Comparison of ENCODE assay signal across 12 cellular contexts in genomic region chr20:41214666-41215065, GRCh38.
A peak's percentile ranks its signal among the peaks of the same experiment; 100 is the strongest.
DNase-seq lines count a peak whose midpoint lies in the region; ATAC-seq and TF ChIP-seq lines count a peak whose summit lies in the region.
"Had no signal": no experiment of that assay in that cellular context is flagged by ENCODE, and none has a peak within 500 bp of the region (broad histone marks: within the 10 kb centered on the region; RNA-seq: fewer than 3 reads in every experiment).

No MANE protein-coding gene starts in this region.

- ATAC-seq in RWPE2 (ENCODE audit: low read depth) (peak; percentile 13; the same call in 1 of the 3 replicates), foreskin keratinocyte (no peak), GM18870 (IDR thresholded peaks at IDR 0.05; ENCODE audit: unreplicated experiment) (no peak)
- ATAC-seq: GM23338 had no signal

- DNase-seq in RWPE2 (ENCODE audit: low spot score) (no peak), dorsolateral prefrontal cortex (no peak), foreskin keratinocyte (peak; percentile 59 to 78), NCI-H2196 treated with DMSO at 0.1 percent for 48 hours (lab: John Stamatoyannopoulos, UW; ENCODE audit: unreplicated experiment) (no peak)
- DNase-seq in activated T-cell treated with anti-CD3 and anti-CD28 coated beads, Interleukin-2, amount 50 U/mL, for 48 hours, result no peak
- DNase-seq: ACHN; BE2C; Caco-2; CD4-positive, CD25-positive, alpha-beta regulatory T cell; HCEC 1CT had no signal

- H3K36me3 ChIP-seq in RWPE2 (ENCODE audit: low read depth), result peaks cover 5% of the 10 kb centered on the region
- H3K36me3 ChIP-seq: BE2C had no signal

- H3K27ac ChIP-seq in RWPE2 (ENCODE audit: poor library complexity, severe bottlenecking) (no peak overlapping the region), dorsolateral prefrontal cortex (peak overlapping the region in 49 of 59 donors; percentile 21 to 88 (median 75)), foreskin keratinocyte (no peak overlapping the region)

- H3K27me3 ChIP-seq in RWPE2 (ENCODE audit: insufficient read depth, poor library complexity, severe bottlenecking), result no peaks in the 10 kb centered on the region
- H3K27me3 ChIP-seq in dorsolateral prefrontal cortex, result no peaks in the 10 kb centered on the region
- no peaks in the 10 kb centered on the region for H3K27me3 ChIP-seq in foreskin keratinocyte
- H3K27me3 ChIP-seq: BE2C had no signal

- no peak for TF ChIP-seq CTCF in RWPE2 (IDR thresholded peaks at IDR 0.05; ENCODE audit: poor library complexity, severe bottlenecking)
- no peak for TF ChIP-seq CTCF in dorsolateral prefrontal cortex (IDR thresholded peaks at IDR 0.05 in 54 of 56, conservative IDR thresholded peaks at IDR 0.05 in 2 of 56; ENCODE audit: low read depth in 1 of 56, partially characterized antibody in 56 of 56)
- TF ChIP-seq CTCF in foreskin keratinocyte (conservative IDR thresholded peaks at IDR 0.05), result no peak

- H3K9me3 ChIP-seq in RWPE2 (ENCODE audit: severe bottlenecking), result no peaks in the 10 kb centered on the region
- H3K9me3 ChIP-seq: BE2C, Caco-2 had no signal

- intact Hi-C loops in dorsolateral prefrontal cortex (cut with DNase I), result no loop called here

- no peak overlapping the region for H3K4me3 ChIP-seq in RWPE2 (ENCODE audit: severe bottlenecking)
- H3K4me3 ChIP-seq in dorsolateral prefrontal cortex, result no peak overlapping the region
- H3K4me3 ChIP-seq: GM23338 had no signal

- H3K4me1 ChIP-seq in RWPE2 (ENCODE audit: insufficient read depth, poor library complexity, severe bottlenecking) (peaks cover 8% of the 10 kb centered on the region), foreskin keratinocyte (peaks cover 7% of the 10 kb centered on the region)
- H3K4me1 ChIP-seq: Caco-2 had no signal

Comparison
In these comparisons a context has a peak if more than half of its experiments do, and no peak if none do; other contexts are left out.
1. DNase-seq: peak in foreskin keratinocyte (2 of 2); none in RWPE2 (single experiment), dorsolateral prefrontal cortex (0 of 10), activated T-cell treated with anti-CD3 and anti-CD28 coated beads, Interleukin-2, amount 50 U/mL, for 48 hours (0 of 2) and NCI-H2196 treated with DMSO at 0.1 percent for 48 hours (single experiment).
2. H3K27ac ChIP-seq: peak in dorsolateral prefrontal cortex (49 of 59); none in RWPE2 (single experiment) and foreskin keratinocyte (single experiment).